30 cellular contexts compared by ENCODE assay signal in genomic region chr3:1515842-1516241, GRCh38.
"Had no signal": no experiment of that assay in that cellular context is flagged by ENCODE, and none has a peak within 500 bp of the region (broad histone marks: within the 10 kb centered on the region; RNA-seq: fewer than 3 reads in every experiment).

No MANE protein-coding gene starts in this region.

- H3K36me3 Mint-ChIP-seq: activated naive CD4-positive, alpha-beta T cell treated with anti-CD3 and anti-CD28 coated beads, Interleukin-2, amount 50 U/mL, for 24 hours; natural killer cell treated with Interleukin-12 subunit alpha and Interleukin-12 subunit beta and Interleukin-15 and Interleukin-18, amount 100 ng/mL, for 72 hours; stimulated activated effector memory CD8-positive, alpha-beta T cell treated with anti-CD3 and anti-CD28 coated beads, Interleukin-12 subunit alpha, Interleukin-12 subunit beta, amount 100 ng/mL, for 72 hours; type B pancreatic cell had no signal

- H3K4me3 ChIP-seq: coronary artery, dorsolateral prefrontal cortex, gastrocnemius medialis, left ventricle myocardium inferior, lung, mucosa of descending colon, vagina had no signal

- H3K27me3 Mint-ChIP-seq: activated CD4-positive, alpha-beta memory T cell treated with anti-CD3 and anti-CD28 coated beads, Interleukin-2, amount 10 ng/mL, durations not matched to agents 7 days and 5 days; activated CD4-positive, alpha-beta T cell treated with anti-CD3 and anti-CD28 coated beads, Interleukin-2, amount 10 ng/mL, durations not matched to agents 7 days and 5 days; activated naive CD4-positive, alpha-beta T cell treated with anti-CD3 and anti-CD28 coated beads, Interleukin-2, amount 50 U/mL, for 24 hours; activated naive CD8-positive, alpha-beta T cell treated with anti-CD3 and anti-CD28 coated beads, Interleukin-2, amount 50 U/mL, for 24 hours; central memory CD8-positive, alpha-beta T cell; effector memory CD8-positive, alpha-beta T cell; natural killer cell treated with Interleukin-12 subunit alpha and Interleukin-12 subunit beta and Interleukin-15 and Interleukin-18, amount 100 ng/mL, for 72 hours; progenitor cell of endocrine pancreas; stimulated activated naive CD8-positive, alpha-beta T cell treated with anti-CD3 and anti-CD28 coated beads, Interleukin-15, amount 100 ng/mL, for 72 hours had no signal

- H3K36me3 ChIP-seq: gastrocnemius medialis, left ventricle myocardium inferior, vagina had no signal

- H3K27ac Mint-ChIP-seq: activated CD4-positive, alpha-beta memory T cell treated with anti-CD3 and anti-CD28 coated beads, Interleukin-2, amount 10 ng/mL, durations not matched to agents 7 days and 5 days; activated CD4-positive, alpha-beta T cell treated with anti-CD3 and anti-CD28 coated beads, Interleukin-2, amount 10 ng/mL, durations not matched to agents 7 days and 5 days; activated naive CD4-positive, alpha-beta T cell treated with anti-CD3 and anti-CD28 coated beads, Interleukin-2, amount 50 U/mL, for 24 hours; activated naive CD8-positive, alpha-beta T cell treated with anti-CD3 and anti-CD28 coated beads, Interleukin-2, amount 50 U/mL, for 24 hours; activated T-helper 2 cell treated with anti-CD3 and anti-CD28 coated beads, Interferon-gamma antibody, Interleukin-2, Interleukin-4, amounts not matched to agents 10 μg/mL and 5 μg/mL and 100 μg/mL, durations not matched to agents 14 hours and 24 hours and 36 hours; effector memory CD8-positive, alpha-beta T cell; natural killer cell treated with Interleukin-12 subunit alpha and Interleukin-12 subunit beta and Interleukin-15 and Interleukin-18, amount 100 ng/mL, for 72 hours; progenitor cell of endocrine pancreas; stimulated activated effector memory CD8-positive, alpha-beta T cell treated with anti-CD3 and anti-CD28 coated beads, Interleukin-12 subunit alpha, Interleukin-12 subunit beta, amount 100 ng/mL, for 72 hours; stimulated activated naive CD8-positive, alpha-beta T cell treated with anti-CD3 and anti-CD28 coated beads, Interleukin-15, amount 100 ng/mL, for 72 hours; type B pancreatic cell; WTC11 had no signal

- H3K9me3 Mint-ChIP-seq: activated T-cell treated with anti-CD3 and anti-CD28 coated beads, Interleukin-2, amount 50 U/mL, for 4 hours; stimulated activated naive CD8-positive, alpha-beta T cell treated with anti-CD3 and anti-CD28 coated beads, Interleukin-15, amount 100 ng/mL, for 72 hours; type B pancreatic cell had no signal

- H3K4me3 Mint-ChIP-seq: activated CD4-positive, alpha-beta memory T cell treated with anti-CD3 and anti-CD28 coated beads, Interleukin-2, amount 10 ng/mL, durations not matched to agents 7 days and 5 days; activated CD4-positive, alpha-beta T cell treated with anti-CD3 and anti-CD28 coated beads, Interleukin-2, amount 10 ng/mL, durations not matched to agents 7 days and 5 days; activated naive CD4-positive, alpha-beta T cell treated with anti-CD3 and anti-CD28 coated beads, Interleukin-2, amount 50 U/mL, for 24 hours; activated naive CD8-positive, alpha-beta T cell treated with anti-CD3 and anti-CD28 coated beads, Interleukin-2, amount 50 U/mL, for 24 hours; activated T-cell treated with anti-CD3 and anti-CD28 coated beads, Interleukin-2, amount 50 U/mL, for 4 hours; central memory CD8-positive, alpha-beta T cell; effector memory CD8-positive, alpha-beta T cell; natural killer cell treated with Interleukin-12 subunit alpha and Interleukin-12 subunit beta and Interleukin-15 and Interleukin-18, amount 100 ng/mL, for 72 hours; stimulated activated effector memory CD8-positive, alpha-beta T cell treated with anti-CD3 and anti-CD28 coated beads, Interleukin-12 subunit alpha, Interleukin-12 subunit beta, amount 100 ng/mL, for 72 hours; stimulated activated naive CD8-positive, alpha-beta T cell treated with anti-CD3 and anti-CD28 coated beads, Interleukin-15, amount 100 ng/mL, for 72 hours; type B pancreatic cell; WTC11 had no signal

- H3K27ac ChIP-seq: coronary artery, dorsolateral prefrontal cortex, gastrocnemius medialis, left ventricle myocardium inferior, vagina had no signal

- DNase-seq: activated CD4-positive, alpha-beta memory T cell treated with anti-CD3 and anti-CD28 coated beads, Interleukin-2, amount 10 ng/mL, durations not matched to agents 7 days and 5 days; activated CD4-positive, alpha-beta T cell treated with anti-CD3 and anti-CD28 coated beads for 1 hour; activated CD4-positive, alpha-beta T cell treated with anti-CD3 and anti-CD28 coated beads, Interleukin-2, amount 10 ng/mL, durations not matched to agents 7 days and 5 days; activated CD8-positive, alpha-beta memory T cell treated with anti-CD3 and anti-CD28 coated beads, Interleukin-2, amount 50 U/mL, for 48 hours; activated naive CD8-positive, alpha-beta T cell treated with anti-CD3 and anti-CD28 coated beads, Interleukin-2, amount 50 U/mL, for 24 hours; activated T-cell treated with anti-CD3 and anti-CD28 coated beads, Interleukin-2, amount 50 U/mL, for 4 hours; effector memory CD8-positive, alpha-beta T cell; erythroblast; gastrocnemius medialis; glutamatergic neuron; left ventricle myocardium inferior; mesendoderm; mucosa of descending colon; small intestine; stimulated activated CD4-positive, alpha-beta T cell treated with anti-CD3 and anti-CD28 coated beads, Interleukin-4, amount 100 ng/mL, for 24 hours; stimulated activated naive CD8-positive, alpha-beta T cell treated with anti-CD3 and anti-CD28 coated beads, Interleukin-15, amount 100 ng/mL, for 72 hours; T-helper 2 cell had no signal

- H3K4me1 Mint-ChIP-seq: activated CD4-positive, alpha-beta memory T cell treated with anti-CD3 and anti-CD28 coated beads, Interleukin-2, amount 10 ng/mL, durations not matched to agents 7 days and 5 days; activated CD4-positive, alpha-beta T cell treated with anti-CD3 and anti-CD28 coated beads, Interleukin-2, amount 10 ng/mL, durations not matched to agents 7 days and 5 days; activated naive CD4-positive, alpha-beta T cell treated with anti-CD3 and anti-CD28 coated beads, Interleukin-2, amount 50 U/mL, for 24 hours; activated naive CD8-positive, alpha-beta T cell treated with anti-CD3 and anti-CD28 coated beads, Interleukin-2, amount 50 U/mL, for 24 hours; central memory CD8-positive, alpha-beta T cell; stimulated activated effector memory CD8-positive, alpha-beta T cell treated with anti-CD3 and anti-CD28 coated beads, Interleukin-12 subunit alpha, Interleukin-12 subunit beta, amount 100 ng/mL, for 72 hours; stimulated activated naive CD8-positive, alpha-beta T cell treated with anti-CD3 and anti-CD28 coated beads, Interleukin-15, amount 100 ng/mL, for 72 hours; WTC11 had no signal

- ATAC-seq: activated naive CD8-positive, alpha-beta T cell treated with anti-CD3 and anti-CD28 coated beads, Interleukin-2, amount 50 U/mL, for 24 hours; activated T-cell treated with anti-CD3 and anti-CD28 coated beads, Interleukin-2, amount 50 U/mL, for 4 hours; effector memory CD8-positive, alpha-beta T cell; gastrocnemius medialis; mucosa of descending colon; natural killer cell treated with Interleukin-12 subunit alpha and Interleukin-12 subunit beta and Interleukin-15 and Interleukin-18, amount 100 ng/mL, for 72 hours; sciatic nerve; stimulated activated effector memory CD8-positive, alpha-beta T cell treated with anti-CD3 and anti-CD28 coated beads, Interleukin-12 subunit alpha, Interleukin-12 subunit beta, amount 100 ng/mL, for 72 hours; stimulated activated naive CD8-positive, alpha-beta T cell treated with anti-CD3 and anti-CD28 coated beads, Interleukin-15, amount 100 ng/mL, for 72 hours; WTC11 had no signal

- H3K27me3 ChIP-seq: dorsolateral prefrontal cortex, gastrocnemius medialis, vagina had no signal
